8 cellular contexts compared by ENCODE assay signal in the genomic region with DNA sequence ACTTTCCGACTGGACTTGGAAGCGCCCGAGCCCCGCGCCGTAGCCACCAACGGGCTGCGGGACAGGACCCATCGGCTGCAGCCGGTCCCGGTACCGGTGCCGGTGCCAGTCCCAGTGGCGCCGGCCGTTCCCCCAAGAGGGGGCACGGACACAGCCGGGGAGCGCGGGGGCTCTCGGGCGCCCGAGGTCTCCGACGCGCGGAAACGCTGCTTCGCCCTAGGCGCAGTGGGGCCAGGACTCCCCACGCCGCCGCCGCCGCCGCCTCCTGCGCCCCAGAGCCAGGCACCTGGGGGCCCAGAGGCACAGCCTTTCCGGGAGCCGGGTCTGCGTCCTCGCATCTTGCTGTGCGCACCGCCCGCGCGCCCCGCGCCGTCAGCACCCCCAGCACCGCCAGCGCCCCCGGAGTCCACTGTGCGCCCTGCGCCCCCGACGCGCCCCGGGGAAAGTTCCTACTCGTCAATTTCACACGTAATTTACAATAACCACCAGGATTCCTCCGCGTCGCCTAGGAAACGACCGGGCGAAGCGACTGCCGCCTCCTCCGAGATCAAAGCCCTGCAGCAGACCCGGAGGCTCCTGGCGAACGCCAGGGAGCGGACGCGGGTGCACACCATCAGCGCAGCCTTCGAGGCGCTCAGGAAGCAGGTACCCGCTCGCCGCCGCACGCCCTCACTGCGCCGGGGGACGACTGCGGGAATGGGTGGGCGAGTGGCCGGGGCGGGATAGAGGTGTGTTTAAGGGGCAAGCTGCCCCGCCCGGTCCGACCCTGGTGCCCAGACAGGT. TPM values are rescaled to one million over a fixed set of nuclear protein-coding genes. Genes with fewer than 3 reads are reported as not detected.
DNase-seq lines count a peak whose midpoint lies in the region.

No MANE protein-coding gene starts in this region.

- H3K4me3 Mint-ChIP-seq in activated naive CD8-positive, alpha-beta T cell = peak overlapping the region; percentile 84

- peaks cover 36% of the 10 kb centered on the region for H3K27me3 Mint-ChIP-seq in activated naive CD8-positive, alpha-beta T cell

- no peak overlapping the region for H3K27ac Mint-ChIP-seq in activated naive CD8-positive, alpha-beta T cell

- DNase-seq in ELF-1 (ENCODE audit: low read depth, low spot score) (peak; percentile 72), NCI-H2227 treated with DMSO at 0.1 percent for 48 hours (lab: John Stamatoyannopoulos, UW) (peak; percentile 29), NCI-H1694 (lab: John Stamatoyannopoulos, UW) (no peak), NOMO-1 treated with dmso at 0.1 percent for 144 hours (lab: John Stamatoyannopoulos, UW; ENCODE audit: unreplicated experiment) (no peak), middle frontal gyrus (ENCODE audit: extremely low spot score, low spot score) (no peak)

- H3K9ac ChIP-seq in skeletal muscle tissue (ENCODE audit: low read depth in 1 of 3, low read length in 3 of 3) = peak overlapping the region; percentile 82 to 93 (median 87)

- peaks cover 0 to 8% (median 6%) of the 10 kb centered on the region in 3 donors for H3K36me3 ChIP-seq in skeletal muscle tissue (ENCODE audit: control insufficient read depth in 3 of 3, insufficient read depth in 3 of 3, low read length in 3 of 3)

- H3K4me3 ChIP-seq in iPS-11a (ENCODE audit: low read depth, low read length) (peak overlapping the region; percentile 56), skeletal muscle tissue (ENCODE audit: low read length in 3 of 3) (peak overlapping the region; percentile 83 to 95 (median 94))

- peaks cover 74 to 78% (median 76%) of the 10 kb centered on the region in 3 donors for H3K4me1 ChIP-seq in skeletal muscle tissue (ENCODE audit: control insufficient read depth in 3 of 3, insufficient read depth in 3 of 3, low read length in 3 of 3)

- no peaks in the 10 kb centered on the region for H3K36me3 Mint-ChIP-seq in activated naive CD8-positive, alpha-beta T cell

- H3K9me3 ChIP-seq in skeletal muscle tissue (ENCODE audit: control insufficient read depth in 3 of 3, low read length in 3 of 3) = no peaks in the 10 kb centered on the region

- no peaks in the 10 kb centered on the region for H3K9me3 Mint-ChIP-seq in activated naive CD8-positive, alpha-beta T cell (ENCODE audit: low read depth)

- peaks cover 13% of the 10 kb centered on the region for H3K4me1 Mint-ChIP-seq in activated naive CD8-positive, alpha-beta T cell (ENCODE audit: low read depth)

- no peaks in the 10 kb centered on the region for H3K27me3 ChIP-seq in skeletal muscle tissue (ENCODE audit: control insufficient read depth in 3 of 3, insufficient read depth in 3 of 3, low read length in 3 of 3)

- H3K27ac ChIP-seq in skeletal muscle tissue (ENCODE audit: low read depth, low read length) = peak overlapping the region; percentile 80

RNA-seq across cellular contexts. Expression of a gene that starts 0.7 kb away (rescaled TPM):
- 8.4 TPM for total RNA-seq in skeletal muscle tissue

Comparison
In these comparisons a context has a peak if more than half of its experiments do, and no peak if none do; other contexts are left out.
1. DNase-seq: peak in ELF-1 (single experiment) and NCI-H2227 treated with DMSO at 0.1 percent for 48 hours (single experiment); none in NCI-H1694 (single experiment), NOMO-1 treated with dmso at 0.1 percent for 144 hours (single experiment) and middle frontal gyrus (single experiment).